1 cellular context compared by ENCODE assay signal in genomic region chr10:62005687-62006086, GRCh38.
TF ChIP-seq lines count a peak whose summit lies in the region.

No MANE protein-coding gene starts in this region.

TF ChIP-seq in HepG2, 621 proteins besides CTCF, POLR2A, EP300 and RAD21 (continued from another document and continues in another):
- TF ChIP-seq ATF2 (CRISPR knock-in tag; IDR thresholded peaks at IDR 0.05), result no peak
- TF ChIP-seq SOX5 (CRISPR knock-in tag; IDR thresholded peaks at IDR 0.05; ENCODE audit: borderline replicate concordance), result peak; percentile 66; the same call in 1 of the 2 replicates
- TF ChIP-seq SOX6 (IDR thresholded peaks at IDR 0.05), result no peak
- peak; percentile 19; the same call in 1 of the 2 replicates for TF ChIP-seq SOX6 (CRISPR knock-in tag; IDR thresholded peaks at IDR 0.05)
- no peak for TF ChIP-seq JARID2 (CRISPR knock-in tag; IDR thresholded peaks at IDR 0.05; ENCODE audit: insufficient replicate concordance)
- TF ChIP-seq PTBP1 (IDR thresholded peaks at IDR 0.05; ENCODE audit: low read depth, low read length, poor library complexity, severe bottlenecking), result no peak
- peak; percentile 43; the same call in 1 of the 2 replicates for TF ChIP-seq SAP130 (CRISPR knock-in tag; IDR thresholded peaks at IDR 0.05; ENCODE audit: low read depth)
- peak; percentile 47; the same call in 1 of the 2 replicates for TF ChIP-seq MED1 (CRISPR knock-in tag; IDR thresholded peaks at IDR 0.05)
- no peak for TF ChIP-seq MLLT10 (CRISPR knock-in tag; IDR thresholded peaks at IDR 0.05)
- no peak for TF ChIP-seq E2F2 (CRISPR knock-in tag; IDR thresholded peaks at IDR 0.05; ENCODE audit: borderline replicate concordance)
- TF ChIP-seq ISL2 (CRISPR knock-in tag; IDR thresholded peaks at IDR 0.05), result no peak
- TF ChIP-seq XBP1 (CRISPR knock-in tag; IDR thresholded peaks at IDR 0.05), result no peak
- TF ChIP-seq HNRNPL (IDR thresholded peaks at IDR 0.05; ENCODE audit: low read depth, low read length), result no peak
- peak; percentile 51; the same call in 1 of the 2 replicates for TF ChIP-seq ARID5B (CRISPR knock-in tag; IDR thresholded peaks at IDR 0.05)
- no peak for TF ChIP-seq ZNF674 (CRISPR knock-in tag; IDR thresholded peaks at IDR 0.05; ENCODE audit: low read depth)
- no peak for TF ChIP-seq YEATS4 (CRISPR knock-in tag; IDR thresholded peaks at IDR 0.05; ENCODE audit: borderline replicate concordance)
- TF ChIP-seq, protein P1, sequence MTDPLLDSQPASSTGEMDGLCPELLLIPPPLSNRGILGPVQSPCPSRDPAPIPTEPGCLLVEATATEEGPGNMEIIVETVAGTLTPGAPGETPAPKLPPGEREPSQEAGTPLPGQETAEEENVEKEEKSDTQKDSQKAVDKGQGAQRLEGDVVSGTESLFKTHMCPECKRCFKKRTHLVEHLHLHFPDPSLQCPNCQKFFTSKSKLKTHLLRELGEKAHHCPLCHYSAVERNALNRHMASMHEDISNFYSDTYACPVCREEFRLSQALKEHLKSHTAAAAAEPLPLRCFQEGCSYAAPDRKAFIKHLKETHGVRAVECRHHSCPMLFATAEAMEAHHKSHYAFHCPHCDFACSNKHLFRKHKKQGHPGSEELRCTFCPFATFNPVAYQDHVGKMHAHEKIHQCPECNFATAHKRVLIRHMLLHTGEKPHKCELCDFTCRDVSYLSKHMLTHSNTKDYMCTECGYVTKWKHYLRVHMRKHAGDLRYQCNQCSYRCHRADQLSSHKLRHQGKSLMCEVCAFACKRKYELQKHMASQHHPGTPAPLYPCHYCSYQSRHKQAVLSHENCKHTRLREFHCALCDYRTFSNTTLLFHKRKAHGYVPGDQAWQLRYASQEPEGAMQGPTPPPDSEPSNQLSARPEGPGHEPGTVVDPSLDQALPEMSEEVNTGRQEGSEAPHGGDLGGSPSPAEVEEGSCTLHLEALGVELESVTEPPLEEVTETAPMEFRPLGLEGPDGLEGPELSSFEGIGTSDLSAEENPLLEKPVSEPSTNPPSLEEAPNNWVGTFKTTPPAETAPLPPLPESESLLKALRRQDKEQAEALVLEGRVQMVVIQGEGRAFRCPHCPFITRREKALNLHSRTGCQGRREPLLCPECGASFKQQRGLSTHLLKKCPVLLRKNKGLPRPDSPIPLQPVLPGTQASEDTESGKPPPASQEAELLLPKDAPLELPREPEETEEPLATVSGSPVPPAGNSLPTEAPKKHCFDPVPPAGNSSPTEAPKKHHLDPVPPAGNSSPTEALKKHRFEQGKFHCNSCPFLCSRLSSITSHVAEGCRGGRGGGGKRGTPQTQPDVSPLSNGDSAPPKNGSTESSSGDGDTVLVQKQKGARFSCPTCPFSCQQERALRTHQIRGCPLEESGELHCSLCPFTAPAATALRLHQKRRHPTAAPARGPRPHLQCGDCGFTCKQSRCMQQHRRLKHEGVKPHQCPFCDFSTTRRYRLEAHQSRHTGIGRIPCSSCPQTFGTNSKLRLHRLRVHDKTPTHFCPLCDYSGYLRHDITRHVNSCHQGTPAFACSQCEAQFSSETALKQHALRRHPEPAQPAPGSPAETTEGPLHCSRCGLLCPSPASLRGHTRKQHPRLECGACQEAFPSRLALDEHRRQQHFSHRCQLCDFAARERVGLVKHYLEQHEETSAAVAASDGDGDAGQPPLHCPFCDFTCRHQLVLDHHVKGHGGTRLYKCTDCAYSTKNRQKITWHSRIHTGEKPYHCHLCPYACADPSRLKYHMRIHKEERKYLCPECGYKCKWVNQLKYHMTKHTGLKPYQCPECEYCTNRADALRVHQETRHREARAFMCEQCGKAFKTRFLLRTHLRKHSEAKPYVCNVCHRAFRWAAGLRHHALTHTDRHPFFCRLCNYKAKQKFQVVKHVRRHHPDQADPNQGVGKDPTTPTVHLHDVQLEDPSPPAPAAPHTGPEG (CRISPR knock-in tag; IDR thresholded peaks at IDR 0.05), result no peak
- TF ChIP-seq JDP2 (CRISPR knock-in tag; IDR thresholded peaks at IDR 0.05; ENCODE audit: borderline replicate concordance), result no peak
- no peak for TF ChIP-seq ZNF782 (CRISPR knock-in tag; IDR thresholded peaks at IDR 0.05; ENCODE audit: borderline replicate concordance)
- peak; percentile 56; the same call in 1 of the 2 replicates for TF ChIP-seq NCOA2 (CRISPR knock-in tag; IDR thresholded peaks at IDR 0.05)
- no peak for TF ChIP-seq GZF1 (CRISPR knock-in tag; IDR thresholded peaks at IDR 0.05)
- TF ChIP-seq, protein P2, sequence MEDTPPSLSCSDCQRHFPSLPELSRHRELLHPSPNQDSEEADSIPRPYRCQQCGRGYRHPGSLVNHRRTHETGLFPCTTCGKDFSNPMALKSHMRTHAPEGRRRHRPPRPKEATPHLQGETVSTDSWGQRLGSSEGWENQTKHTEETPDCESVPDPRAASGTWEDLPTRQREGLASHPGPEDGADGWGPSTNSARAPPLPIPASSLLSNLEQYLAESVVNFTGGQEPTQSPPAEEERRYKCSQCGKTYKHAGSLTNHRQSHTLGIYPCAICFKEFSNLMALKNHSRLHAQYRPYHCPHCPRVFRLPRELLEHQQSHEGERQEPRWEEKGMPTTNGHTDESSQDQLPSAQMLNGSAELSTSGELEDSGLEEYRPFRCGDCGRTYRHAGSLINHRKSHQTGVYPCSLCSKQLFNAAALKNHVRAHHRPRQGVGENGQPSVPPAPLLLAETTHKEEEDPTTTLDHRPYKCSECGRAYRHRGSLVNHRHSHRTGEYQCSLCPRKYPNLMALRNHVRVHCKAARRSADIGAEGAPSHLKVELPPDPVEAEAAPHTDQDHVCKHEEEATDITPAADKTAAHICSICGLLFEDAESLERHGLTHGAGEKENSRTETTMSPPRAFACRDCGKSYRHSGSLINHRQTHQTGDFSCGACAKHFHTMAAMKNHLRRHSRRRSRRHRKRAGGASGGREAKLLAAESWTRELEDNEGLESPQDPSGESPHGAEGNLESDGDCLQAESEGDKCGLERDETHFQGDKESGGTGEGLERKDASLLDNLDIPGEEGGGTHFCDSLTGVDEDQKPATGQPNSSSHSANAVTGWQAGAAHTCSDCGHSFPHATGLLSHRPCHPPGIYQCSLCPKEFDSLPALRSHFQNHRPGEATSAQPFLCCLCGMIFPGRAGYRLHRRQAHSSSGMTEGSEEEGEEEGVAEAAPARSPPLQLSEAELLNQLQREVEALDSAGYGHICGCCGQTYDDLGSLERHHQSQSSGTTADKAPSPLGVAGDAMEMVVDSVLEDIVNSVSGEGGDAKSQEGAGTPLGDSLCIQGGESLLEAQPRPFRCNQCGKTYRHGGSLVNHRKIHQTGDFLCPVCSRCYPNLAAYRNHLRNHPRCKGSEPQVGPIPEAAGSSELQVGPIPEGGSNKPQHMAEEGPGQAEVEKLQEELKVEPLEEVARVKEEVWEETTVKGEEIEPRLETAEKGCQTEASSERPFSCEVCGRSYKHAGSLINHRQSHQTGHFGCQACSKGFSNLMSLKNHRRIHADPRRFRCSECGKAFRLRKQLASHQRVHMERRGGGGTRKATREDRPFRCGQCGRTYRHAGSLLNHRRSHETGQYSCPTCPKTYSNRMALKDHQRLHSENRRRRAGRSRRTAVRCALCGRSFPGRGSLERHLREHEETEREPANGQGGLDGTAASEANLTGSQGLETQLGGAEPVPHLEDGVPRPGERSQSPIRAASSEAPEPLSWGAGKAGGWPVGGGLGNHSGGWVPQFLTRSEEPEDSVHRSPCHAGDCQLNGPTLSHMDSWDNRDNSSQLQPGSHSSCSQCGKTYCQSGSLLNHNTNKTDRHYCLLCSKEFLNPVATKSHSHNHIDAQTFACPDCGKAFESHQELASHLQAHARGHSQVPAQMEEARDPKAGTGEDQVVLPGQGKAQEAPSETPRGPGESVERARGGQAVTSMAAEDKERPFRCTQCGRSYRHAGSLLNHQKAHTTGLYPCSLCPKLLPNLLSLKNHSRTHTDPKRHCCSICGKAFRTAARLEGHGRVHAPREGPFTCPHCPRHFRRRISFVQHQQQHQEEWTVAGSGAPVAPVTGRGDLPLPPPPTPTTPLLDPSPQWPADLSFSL (CRISPR knock-in tag; IDR thresholded peaks at IDR 0.05), result no peak
- TF ChIP-seq ARHGAP35 (CRISPR knock-in tag; IDR thresholded peaks at IDR 0.05; ENCODE audit: borderline replicate concordance), result no peak
- 0 out of 2 replicates have a peak, but pooled peaks have one; percentile 34 for TF ChIP-seq FOXA3 (CRISPR knock-in tag; IDR thresholded peaks at IDR 0.05)
- TF ChIP-seq RCOR2 (CRISPR knock-in tag; IDR thresholded peaks at IDR 0.05), result peak; percentile 25; the same call in 1 of the 2 replicates
- TF ChIP-seq ZMYM4 (CRISPR knock-in tag; IDR thresholded peaks at IDR 0.05), result 0 out of 2 replicates have a peak, but pooled peaks have one; percentile 42
- TF ChIP-seq, protein P3, sequence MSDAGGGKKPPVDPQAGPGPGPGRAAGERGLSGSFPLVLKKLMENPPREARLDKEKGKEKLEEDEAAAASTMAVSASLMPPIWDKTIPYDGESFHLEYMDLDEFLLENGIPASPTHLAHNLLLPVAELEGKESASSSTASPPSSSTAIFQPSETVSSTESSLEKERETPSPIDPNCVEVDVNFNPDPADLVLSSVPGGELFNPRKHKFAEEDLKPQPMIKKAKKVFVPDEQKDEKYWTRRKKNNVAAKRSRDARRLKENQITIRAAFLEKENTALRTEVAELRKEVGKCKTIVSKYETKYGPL (CRISPR knock-in tag; IDR thresholded peaks at IDR 0.05), result no peak
- no peak for TF ChIP-seq SOX13 (IDR thresholded peaks at IDR 0.05)
- TF ChIP-seq SOX13 (CRISPR knock-in tag; conservative IDR thresholded peaks at IDR 0.05 in 1 of 2, IDR thresholded peaks at IDR 0.05 in 1 of 2), result peak in 1 of 2 experiments; percentile 49; a peak in 2 of 4 replicates
- TF ChIP-seq, protein P4, sequence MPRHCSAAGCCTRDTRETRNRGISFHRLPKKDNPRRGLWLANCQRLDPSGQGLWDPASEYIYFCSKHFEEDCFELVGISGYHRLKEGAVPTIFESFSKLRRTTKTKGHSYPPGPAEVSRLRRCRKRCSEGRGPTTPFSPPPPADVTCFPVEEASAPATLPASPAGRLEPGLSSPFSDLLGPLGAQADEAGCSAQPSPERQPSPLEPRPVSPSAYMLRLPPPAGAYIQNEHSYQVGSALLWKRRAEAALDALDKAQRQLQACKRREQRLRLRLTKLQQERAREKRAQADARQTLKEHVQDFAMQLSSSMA (CRISPR knock-in tag; IDR thresholded peaks at IDR 0.05), result no peak
- 0 out of 2 replicates have a peak, but pooled peaks have one; percentile 26 for TF ChIP-seq HDAC2 (CRISPR knock-in tag; IDR thresholded peaks at IDR 0.05)
- TF ChIP-seq ZNF12 (CRISPR knock-in tag; IDR thresholded peaks at IDR 0.05), result no peak
- peak; percentile 37; the same call in 1 of the 2 replicates for TF ChIP-seq BCL6 (CRISPR knock-in tag; IDR thresholded peaks at IDR 0.05)
- no peak for TF ChIP-seq NFIC (IDR thresholded peaks at IDR 0.05; ENCODE audit: low read length)
